Comparison of ENCODE assay signal across 1 cellular context in genomic region chr4:48970471-48970921, GRCh38.
TF ChIP-seq lines count a peak whose summit lies in the region.

No MANE protein-coding gene starts in this region.

TF ChIP-seq in WTC11, 78 proteins besides CTCF, POLR2A, EP300 and RAD21 (continued from another document):
- TF ChIP-seq PREB (CRISPR knock-in tag; IDR thresholded peaks at IDR 0.05; ENCODE audit: borderline replicate concordance) (no peak), ZNF138 (CRISPR knock-in tag; conservative IDR thresholded peaks at IDR 0.05) (no peak), TCF7 (CRISPR knock-in tag; IDR thresholded peaks at IDR 0.05; ENCODE audit: low read depth) (no peak)
TF ChIP-seq in WTC11: peak in this region for 0.
